In the genomic region with DNA sequence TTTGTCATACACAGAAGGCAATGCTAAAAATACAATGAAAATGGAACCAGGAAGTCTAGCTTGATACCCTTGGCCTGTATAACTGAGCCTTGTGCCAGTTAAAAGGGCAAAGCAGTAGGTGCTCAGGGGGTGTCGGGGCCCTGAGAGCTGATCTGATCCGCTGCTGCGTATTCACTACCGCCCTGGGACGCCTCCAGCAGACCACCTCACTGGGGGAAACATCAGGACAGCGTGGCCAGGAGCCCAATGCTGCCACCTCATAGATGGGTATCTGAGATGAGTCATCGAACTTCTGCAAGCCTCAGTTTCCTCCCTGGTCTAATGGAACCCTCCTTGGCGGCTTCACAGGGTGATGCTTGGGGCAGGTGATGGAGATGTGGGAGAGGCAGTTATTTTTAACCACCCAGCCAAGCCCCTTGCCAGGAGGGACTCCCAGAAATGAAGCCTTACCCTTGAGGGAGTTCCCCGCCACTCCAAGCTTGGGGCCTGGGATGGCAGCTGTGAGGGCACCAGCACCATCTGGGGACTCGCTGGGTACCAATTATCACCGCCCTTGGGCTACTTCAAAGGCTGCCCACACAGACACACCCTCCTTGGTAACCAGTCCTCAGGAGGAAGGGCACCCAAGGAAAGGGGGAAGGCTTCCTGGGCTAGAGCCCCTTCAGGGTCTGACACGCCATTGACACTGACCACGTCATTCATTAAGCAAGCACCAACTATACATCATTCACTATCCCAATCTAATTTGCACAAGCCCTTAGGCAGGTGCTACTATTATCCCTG, we compare ENCODE assay signal across 15 cellular contexts. TPM values are rescaled to one million over a fixed set of nuclear protein-coding genes. Genes with fewer than 3 reads are reported as not detected.
"Had no signal": no experiment of that assay in that cellular context is flagged by ENCODE, and none has a peak within 500 bp of the region (broad histone marks: within the 10 kb centered on the region; RNA-seq: fewer than 3 reads in every experiment).

No MANE protein-coding gene starts in this region.

- H3K4me3 ChIP-seq: esophagus squamous epithelium, stomach had no signal

- H3K4me3 Mint-ChIP-seq: activated CD8-positive, alpha-beta T cell treated with anti-CD3 and anti-CD28 coated beads, Interleukin-2, amount 10 ng/mL, durations not matched to agents 7 days and 5 days; nephron progenitor cell had no signal

- H3K27me3 ChIP-seq: brain microvascular endothelial cell, esophagus squamous epithelium, stomach had no signal

- H3K27ac ChIP-seq: brain microvascular endothelial cell, esophagus squamous epithelium, stomach had no signal

- DNase-seq: activated CD8-positive, alpha-beta T cell treated with anti-CD3 and anti-CD28 coated beads, Interleukin-2, amount 10 ng/mL, durations not matched to agents 7 days and 5 days; activated naive CD4-positive, alpha-beta T cell treated with anti-CD3 and anti-CD28 coated beads, Interleukin-2, amount 50 U/mL, for 16 hours; brain microvascular endothelial cell; esophagus squamous epithelium; foreskin fibroblast; mesendoderm; nephron progenitor cell; stimulated activated CD4-positive, alpha-beta T cell treated with anti-CD3 and anti-CD28 coated beads, Interleukin-4, amount 100 ng/mL, for 1 hour; stimulated activated CD8-positive, alpha-beta memory T cell treated with anti-CD3 and anti-CD28 coated beads, Interleukin-4, amount 100 ng/mL, for 48 hours; stomach; T1000 had no signal

- H3K27ac Mint-ChIP-seq: nephron progenitor cell had no signal

- H3K9me3 ChIP-seq: esophagus squamous epithelium, stomach had no signal

- FAIRE-seq: endometrium, urothelium cell line had no signal

- ATAC-seq: activated CD8-positive, alpha-beta T cell treated with anti-CD3 and anti-CD28 coated beads, Interleukin-2, amount 10 ng/mL, durations not matched to agents 7 days and 5 days; left lobe of liver had no signal

- H3K9me3 Mint-ChIP-seq: nephron progenitor cell had no signal

RNA-seq across cellular contexts. Expression of gene CIITA, which starts 57.5 kb away (rescaled TPM):
- total RNA-seq: chondrocyte had no signal
